ENCODE assay signal across 1 cellular context in the genomic region with DNA sequence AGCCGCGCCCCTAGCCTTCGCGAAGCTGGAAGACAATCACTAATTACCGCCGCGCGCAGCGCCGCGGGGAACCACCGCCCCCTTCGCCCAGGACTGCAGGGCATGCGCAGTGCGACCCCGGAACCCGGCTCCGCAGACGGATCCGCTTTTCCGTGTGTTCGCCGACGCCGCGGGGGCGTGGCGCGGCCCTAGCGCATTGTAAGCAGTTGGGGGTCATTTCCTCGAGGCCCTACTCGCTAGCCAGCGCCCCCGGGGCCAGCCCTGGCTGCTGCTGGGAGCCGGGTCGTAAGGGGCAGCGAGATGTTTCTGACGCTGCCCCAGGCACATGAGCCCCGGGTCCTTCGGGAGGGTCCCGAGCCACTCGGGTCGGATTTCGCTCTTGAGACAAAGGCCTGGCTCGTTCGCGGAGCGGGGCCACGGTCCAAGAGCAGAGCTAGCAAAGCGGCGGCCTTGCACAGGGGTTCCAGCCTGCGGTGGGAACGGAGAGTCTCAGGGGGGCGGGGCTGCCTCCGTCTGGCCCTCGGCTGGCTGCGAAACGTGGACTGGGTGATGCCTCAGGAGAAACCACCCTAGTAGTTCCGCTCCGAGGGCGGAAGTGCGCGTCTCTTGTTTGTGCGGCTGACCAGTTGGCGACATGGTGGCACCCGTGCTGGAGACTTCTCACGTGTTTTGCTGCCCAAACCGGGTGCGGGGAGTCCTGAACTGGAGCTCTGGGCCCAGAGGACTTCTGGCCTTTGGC.
A peak's percentile ranks its signal among the peaks of the same experiment; 100 is the strongest.
TF ChIP-seq lines count a peak whose summit lies in the region.

TSS of gene ELP2 (plus strand) at position 600 of the 739 bp plus-strand sequence. CDS start at position 635, 35 bp downstream.
A gene with protein sequence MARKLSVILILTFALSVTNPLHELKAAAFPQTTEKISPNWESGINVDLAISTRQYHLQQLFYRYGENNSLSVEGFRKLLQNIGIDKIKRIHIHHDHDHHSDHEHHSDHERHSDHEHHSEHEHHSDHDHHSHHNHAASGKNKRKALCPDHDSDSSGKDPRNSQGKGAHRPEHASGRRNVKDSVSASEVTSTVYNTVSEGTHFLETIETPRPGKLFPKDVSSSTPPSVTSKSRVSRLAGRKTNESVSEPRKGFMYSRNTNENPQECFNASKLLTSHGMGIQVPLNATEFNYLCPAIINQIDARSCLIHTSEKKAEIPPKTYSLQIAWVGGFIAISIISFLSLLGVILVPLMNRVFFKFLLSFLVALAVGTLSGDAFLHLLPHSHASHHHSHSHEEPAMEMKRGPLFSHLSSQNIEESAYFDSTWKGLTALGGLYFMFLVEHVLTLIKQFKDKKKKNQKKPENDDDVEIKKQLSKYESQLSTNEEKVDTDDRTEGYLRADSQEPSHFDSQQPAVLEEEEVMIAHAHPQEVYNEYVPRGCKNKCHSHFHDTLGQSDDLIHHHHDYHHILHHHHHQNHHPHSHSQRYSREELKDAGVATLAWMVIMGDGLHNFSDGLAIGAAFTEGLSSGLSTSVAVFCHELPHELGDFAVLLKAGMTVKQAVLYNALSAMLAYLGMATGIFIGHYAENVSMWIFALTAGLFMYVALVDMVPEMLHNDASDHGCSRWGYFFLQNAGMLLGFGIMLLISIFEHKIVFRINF (minus strand): TSS at position 41 of the 739 bp plus-strand sequence. CDS start 2,333 bp downstream, outside the sequence.

TF ChIP-seq in HepG2, 621 proteins besides CTCF, POLR2A, EP300 and RAD21 (continued from another document and continues in another):
- TF ChIP-seq ZNF646 (CRISPR knock-in tag; IDR thresholded peaks at IDR 0.05) (no peak), ZFP37 (CRISPR knock-in tag; IDR thresholded peaks at IDR 0.05; ENCODE audit: borderline replicate concordance) (peak; percentile 24; the same call in 1 of the 2 replicates), PPARG (CRISPR knock-in tag; conservative IDR thresholded peaks at IDR 0.05) (0 out of 2 replicates have a peak, but pooled peaks have one; percentile 41), GATA4 (IDR thresholded peaks at IDR 0.05; ENCODE audit: borderline replicate concordance, low read depth) (no peak), ZNF737 (CRISPR knock-in tag; IDR thresholded peaks at IDR 0.05; ENCODE audit: borderline replicate concordance) (peak; percentile 76; the same call in 1 of the 2 replicates), ATAD3A (CRISPR knock-in tag; IDR thresholded peaks at IDR 0.05) (no peak), SRSF4 (IDR thresholded peaks at IDR 0.05; ENCODE audit: low read depth, low read length, poor library complexity, severe bottlenecking) (no peak), ZNF446 (CRISPR knock-in tag; IDR thresholded peaks at IDR 0.05) (no peak; the same call in 1 of the 2 replicates), ZNF34 (CRISPR knock-in tag; IDR thresholded peaks at IDR 0.05; ENCODE audit: borderline replicate concordance) (no peak), ZNF280D (CRISPR knock-in tag; IDR thresholded peaks at IDR 0.05) (peak; percentile 74; the same call in 1 of the 2 replicates), EEA1 (CRISPR knock-in tag; IDR thresholded peaks at IDR 0.05; ENCODE audit: borderline replicate concordance) (0 out of 2 replicates have a peak, but pooled peaks have one; percentile 69), ZNF235 (CRISPR knock-in tag; IDR thresholded peaks at IDR 0.05; ENCODE audit: borderline replicate concordance) (peak; percentile 82; the same call in 1 of the 2 replicates), CEBPB (IDR thresholded peaks at IDR 0.05; ENCODE audit: borderline replicate concordance, low read depth, low read length) (no peak), FOXA3 (CRISPR knock-in tag; IDR thresholded peaks at IDR 0.05) (peak; percentile 58), RAD51 (IDR thresholded peaks at IDR 0.05; ENCODE audit: borderline replicate concordance) (no peak), NCOA1 (CRISPR knock-in tag; IDR thresholded peaks at IDR 0.05) (0 out of 2 replicates have a peak, but pooled peaks have one; percentile 81), HNF4A (CRISPR knock-in tag; IDR thresholded peaks at IDR 0.05) (peak; percentile 61; the same call in 1 of the 2 replicates), ATF2 (CRISPR knock-in tag; IDR thresholded peaks at IDR 0.05) (peak; percentile 52), ZNF460 (CRISPR knock-in tag; IDR thresholded peaks at IDR 0.05; ENCODE audit: borderline replicate concordance) (0 out of 2 replicates have a peak, but pooled peaks have one; percentile 32), MIER2 (CRISPR knock-in tag; IDR thresholded peaks at IDR 0.05) (no peak; the same call in 1 of the 2 replicates), TARDBP (CRISPR knock-in tag; IDR thresholded peaks at IDR 0.05) (no peak; the same call in 1 of the 2 replicates), ZBED4 (CRISPR knock-in tag; IDR thresholded peaks at IDR 0.05; ENCODE audit: borderline replicate concordance) (peak; percentile 13), ZNF510 (CRISPR knock-in tag; IDR thresholded peaks at IDR 0.05; ENCODE audit: low read depth) (no peak; the same call in none of the 2 replicates)
- TF ChIP-seq, protein P1, sequence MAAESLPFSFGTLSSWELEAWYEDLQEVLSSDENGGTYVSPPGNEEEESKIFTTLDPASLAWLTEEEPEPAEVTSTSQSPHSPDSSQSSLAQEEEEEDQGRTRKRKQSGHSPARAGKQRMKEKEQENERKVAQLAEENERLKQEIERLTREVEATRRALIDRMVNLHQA (CRISPR knock-in tag; IDR thresholded peaks at IDR 0.05) = no peak
- TF ChIP-seq, protein P2, sequence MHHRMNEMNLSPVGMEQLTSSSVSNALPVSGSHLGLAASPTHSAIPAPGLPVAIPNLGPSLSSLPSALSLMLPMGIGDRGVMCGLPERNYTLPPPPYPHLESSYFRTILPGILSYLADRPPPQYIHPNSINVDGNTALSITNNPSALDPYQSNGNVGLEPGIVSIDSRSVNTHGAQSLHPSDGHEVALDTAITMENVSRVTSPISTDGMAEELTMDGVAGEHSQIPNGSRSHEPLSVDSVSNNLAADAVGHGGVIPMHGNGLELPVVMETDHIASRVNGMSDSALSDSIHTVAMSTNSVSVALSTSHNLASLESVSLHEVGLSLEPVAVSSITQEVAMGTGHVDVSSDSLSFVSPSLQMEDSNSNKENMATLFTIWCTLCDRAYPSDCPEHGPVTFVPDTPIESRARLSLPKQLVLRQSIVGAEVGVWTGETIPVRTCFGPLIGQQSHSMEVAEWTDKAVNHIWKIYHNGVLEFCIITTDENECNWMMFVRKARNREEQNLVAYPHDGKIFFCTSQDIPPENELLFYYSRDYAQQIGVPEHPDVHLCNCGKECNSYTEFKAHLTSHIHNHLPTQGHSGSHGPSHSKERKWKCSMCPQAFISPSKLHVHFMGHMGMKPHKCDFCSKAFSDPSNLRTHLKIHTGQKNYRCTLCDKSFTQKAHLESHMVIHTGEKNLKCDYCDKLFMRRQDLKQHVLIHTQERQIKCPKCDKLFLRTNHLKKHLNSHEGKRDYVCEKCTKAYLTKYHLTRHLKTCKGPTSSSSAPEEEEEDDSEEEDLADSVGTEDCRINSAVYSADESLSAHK (CRISPR knock-in tag; IDR thresholded peaks at IDR 0.05; ENCODE audit: borderline replicate concordance) = no peak
- TF ChIP-seq, protein P3, sequence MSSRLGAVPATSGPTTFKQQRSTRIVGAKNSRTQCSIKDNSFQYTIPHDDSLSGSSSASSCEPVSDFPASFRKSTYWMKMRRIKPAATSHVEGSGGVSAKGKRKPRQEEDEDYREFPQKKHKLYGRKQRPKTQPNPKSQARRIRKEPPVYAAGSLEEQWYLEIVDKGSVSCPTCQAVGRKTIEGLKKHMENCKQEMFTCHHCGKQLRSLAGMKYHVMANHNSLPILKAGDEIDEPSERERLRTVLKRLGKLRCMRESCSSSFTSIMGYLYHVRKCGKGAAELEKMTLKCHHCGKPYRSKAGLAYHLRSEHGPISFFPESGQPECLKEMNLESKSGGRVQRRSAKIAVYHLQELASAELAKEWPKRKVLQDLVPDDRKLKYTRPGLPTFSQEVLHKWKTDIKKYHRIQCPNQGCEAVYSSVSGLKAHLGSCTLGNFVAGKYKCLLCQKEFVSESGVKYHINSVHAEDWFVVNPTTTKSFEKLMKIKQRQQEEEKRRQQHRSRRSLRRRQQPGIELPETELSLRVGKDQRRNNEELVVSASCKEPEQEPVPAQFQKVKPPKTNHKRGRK (CRISPR knock-in tag; IDR thresholded peaks at IDR 0.05) = no peak
